In genomic region chr17:45235071-45236001, GRCh38 we compare ENCODE assay signal across 8 cellular contexts. TPM values are rescaled to one million over a fixed set of nuclear protein-coding genes. Genes with fewer than 3 reads are reported as not detected.
A peak's percentile ranks its signal among the peaks of the same experiment; 100 is the strongest.
DNase-seq lines count a peak whose midpoint lies in the region; ATAC-seq and TF ChIP-seq lines count a peak whose summit lies in the region.

No MANE protein-coding gene starts in this region.

- peaks cover 3% of the 10 kb centered on the region; the same call in 1 of the 2 replicates for H3K27me3 ChIP-seq in SJSA1 (replicated peaks)
- H3K27me3 ChIP-seq in trophoblast cell (ENCODE audit: insufficient read depth, low read length): no peaks in the 10 kb centered on the region

- no peak for ATAC-seq in GM19324 (IDR thresholded peaks at IDR 0.05; ENCODE audit: low FRiP score, unreplicated experiment)

- no peak overlapping the region for H2BK120ac ChIP-seq in trophoblast cell (ENCODE audit: insufficient read depth, low read length, poor library complexity)

- H3K27ac ChIP-seq in SJSA1 (no peak overlapping the region), trophoblast cell (ENCODE audit: low read depth, low read length) (no peak overlapping the region)

- no peak for TF ChIP-seq EP300 in Ishikawa (IDR thresholded peaks at IDR 0.05; ENCODE audit: borderline replicate concordance)

- no peak overlapping the region for H3K23ac ChIP-seq in trophoblast cell (ENCODE audit: low read length)

- H3K4me1 ChIP-seq in SJSA1 (replicated peaks): no peaks in the 10 kb centered on the region
- no peaks in the 10 kb centered on the region for H3K4me1 ChIP-seq in trophoblast cell (ENCODE audit: control insufficient read depth in 1 of 2, insufficient read depth in 2 of 2, low read length in 2 of 2)

- no peak overlapping the region for H2BK12ac ChIP-seq in trophoblast cell (ENCODE audit: low read length)

- H3K4me3 ChIP-seq in SJSA1 (no peak overlapping the region), trophoblast cell (ENCODE audit: low read depth, low read length) (no peak overlapping the region)

- H2AFZ ChIP-seq in trophoblast cell (ENCODE audit: insufficient read depth, low read length, poor library complexity): no peak overlapping the region

- no peak overlapping the region for H4K12ac ChIP-seq in trophoblast cell (ENCODE audit: low read depth, low read length)

- H3K14ac ChIP-seq in trophoblast cell (ENCODE audit: low read length): no peak overlapping the region

- no peak overlapping the region for H3K4me2 ChIP-seq in trophoblast cell (ENCODE audit: low read length)

- H3K36me3 ChIP-seq in SJSA1 (no peaks in the 10 kb centered on the region), trophoblast cell (ENCODE audit: control insufficient read depth in 1 of 2, insufficient read depth in 2 of 2, low read length in 2 of 2) (no peaks in the 10 kb centered on the region)

- no peak overlapping the region for H3K9ac ChIP-seq in trophoblast cell (ENCODE audit: low read length)

- H3K79me1 ChIP-seq in trophoblast cell (ENCODE audit: low read length): no peaks in the 10 kb centered on the region

- peak; percentile 62 for TF ChIP-seq RAD21 in Ishikawa (IDR thresholded peaks at IDR 0.05; ENCODE audit: low read depth)

- no peak overlapping the region for H4K91ac ChIP-seq in trophoblast cell (ENCODE audit: low read depth, low read length)

- H3K9me3 ChIP-seq in SJSA1 (replicated peaks): no peaks in the 10 kb centered on the region
- H3K9me3 ChIP-seq in trophoblast cell (ENCODE audit: insufficient read depth, low read depth, low read length): peaks cover 4% of the 10 kb centered on the region

- H3K4ac ChIP-seq in trophoblast cell (ENCODE audit: low read depth, low read length): no peak overlapping the region

- no CpG with 5 or more reads among the region's 9 CpGs for WGBS in trophoblast cell (ENCODE audit: extremely low coverage, insufficient coverage, insufficient read length)

- H3K79me2 ChIP-seq in trophoblast cell (ENCODE audit: control insufficient read depth, insufficient read depth, low read length, poor library complexity): no peaks in the 10 kb centered on the region

- no peak overlapping the region for H4K8ac ChIP-seq in trophoblast cell (ENCODE audit: low read depth, low read length)

- DNase-seq in D341Med (ENCODE audit: low spot score) (peak; percentile 86), SJSA1 (ENCODE audit: low read depth in 1 of 2, low spot score in 2 of 2) (peak; percentile 50 to 75), glomerular endothelial cell (ENCODE audit: extremely low read depth, low read depth, low spot score) (peak; percentile 50), trophoblast cell (peak; percentile 60 to 84), cerebellar nuclear complex (lab: John Stamatoyannopoulos, UW) (no peak)
- DNase-seq in activated naive CD4-positive, alpha-beta T cell (lab: John Stamatoyannopoulos, UW): peak; percentile 46 to 78 (median 66)

- no peak overlapping the region for H2AK5ac ChIP-seq in trophoblast cell (ENCODE audit: low read length)

- no peak overlapping the region for H2BK5ac ChIP-seq in trophoblast cell (ENCODE audit: low read depth, low read length, poor library complexity)

- H3K18ac ChIP-seq in trophoblast cell (ENCODE audit: low read length): no peak overlapping the region

TF ChIP-seq in Ishikawa, 13 proteins besides CTCF, POLR2A, EP300 and RAD21:
- no peak for TF ChIP-seq TEAD4 (IDR thresholded peaks at IDR 0.05)
- TF ChIP-seq EGR1 (IDR thresholded peaks at IDR 0.05): no peak
- TF ChIP-seq ZBTB7A (IDR thresholded peaks at IDR 0.05; ENCODE audit: low read depth): no peak
- TF ChIP-seq CREB1 (IDR thresholded peaks at IDR 0.05; ENCODE audit: low read depth): no peak
- no peak for TF ChIP-seq NFIC (IDR thresholded peaks at IDR 0.05)
- no peak for TF ChIP-seq YY1 (IDR thresholded peaks at IDR 0.05; ENCODE audit: low read depth)
- TF ChIP-seq TAF1 (IDR thresholded peaks at IDR 0.05; ENCODE audit: low read depth): no peak
- no peak for TF ChIP-seq MAX (IDR thresholded peaks at IDR 0.05)
- no peak for TF ChIP-seq REST (IDR thresholded peaks at IDR 0.05; ENCODE audit: low read depth)
- TF ChIP-seq USF1 (IDR thresholded peaks at IDR 0.05): no peak
- TF ChIP-seq FOXM1 (IDR thresholded peaks at IDR 0.05; ENCODE audit: borderline replicate concordance, low read depth): no peak
- no peak for TF ChIP-seq TCF12 (IDR thresholded peaks at IDR 0.05; ENCODE audit: low read depth)
- no peak for TF ChIP-seq CEBPB (IDR thresholded peaks at IDR 0.05)

RNA-seq across cellular contexts. Expression of gene FMNL1, which starts 13.7 kb away (rescaled TPM):
- total RNA-seq in SJSA1 (2014; rRNA removed; shearing (Covaris generic)): not detected in 2 replicates
- total RNA-seq in glomerular endothelial cell: 3.4 and 4.6 TPM in 2 replicates
- polyA plus RNA-seq in trophoblast cell (2013): 2.4 and 2.8 TPM in 2 replicates

RNA-seq across cellular contexts. Expression of gene SPATA32, which starts 26.6 kb away (rescaled TPM):
- not detected in 2 replicates for total RNA-seq in SJSA1 (2014; rRNA removed; shearing (Covaris generic))
- total RNA-seq in glomerular endothelial cell: not detected in 2 replicates
- not detected in 2 replicates for polyA plus RNA-seq in trophoblast cell (2013)

Comparison
In these comparisons a context has a peak if more than half of its experiments do, and no peak if none do; other contexts are left out.
1. DNase-seq: peak in D341Med (single experiment), SJSA1 (2 of 2), activated naive CD4-positive, alpha-beta T cell (4 of 4), glomerular endothelial cell (single experiment) and trophoblast cell (2 of 2); none in cerebellar nuclear complex (0 of 2).